ENCODE assay signal across 8 cellular contexts in genomic region chr5:108727639-108728565, GRCh38. TPM values are rescaled to one million over a fixed set of nuclear protein-coding genes. Genes with fewer than 3 reads are reported as not detected.
A peak's percentile ranks its signal among the peaks of the same experiment; 100 is the strongest.
DNase-seq lines count a peak whose midpoint lies in the region; ATAC-seq and TF ChIP-seq lines count a peak whose summit lies in the region.

No MANE protein-coding gene starts in this region.

- H3K27ac ChIP-seq in CD4-positive, CD25-positive, alpha-beta regulatory T cell (ENCODE audit: insufficient read depth, low read length, poor library complexity, severe bottlenecking) = no peak overlapping the region
- H3K27ac ChIP-seq in duodenal mucosa (ENCODE audit: low read depth, low read length) (peak overlapping the region; percentile 90), liver (ENCODE audit: low read depth in 1 of 2, low read length in 2 of 2) (peak overlapping the region; percentile 56 to 90)

- H3K4me1 Mint-ChIP-seq in CD4-positive, CD25-positive, alpha-beta regulatory T cell = peaks cover 6 to 17% (median 11%) of the 10 kb centered on the region in 4 donors

- peaks cover 57% of the 10 kb centered on the region for H3K27me3 Mint-ChIP-seq in CD4-positive, CD25-positive, alpha-beta regulatory T cell

- H3K27me3 ChIP-seq in CD4-positive, CD25-positive, alpha-beta regulatory T cell (ENCODE audit: control insufficient read depth, insufficient read depth, low read length) = peaks cover 26% of the 10 kb centered on the region
- H3K27me3 ChIP-seq in duodenal mucosa (ENCODE audit: control insufficient read depth in 1 of 2, insufficient read depth in 2 of 2, low read length in 2 of 2) = no peaks in the 10 kb centered on the region
- no peaks in the 10 kb centered on the region for H3K27me3 ChIP-seq in liver (ENCODE audit: control insufficient read depth in 4 of 4, insufficient read depth in 4 of 4, low read length in 3 of 4)

- H3K4me1 ChIP-seq in CD4-positive, CD25-positive, alpha-beta regulatory T cell (ENCODE audit: control insufficient read depth, insufficient read depth, low read length, poor library complexity, severe bottlenecking) = peaks cover 12% of the 10 kb centered on the region
- peaks cover 11 to 20% of the 10 kb centered on the region in 2 donors for H3K4me1 ChIP-seq in duodenal mucosa (ENCODE audit: control insufficient read depth in 1 of 2, insufficient read depth in 2 of 2, low read length in 2 of 2)
- peaks cover 0 to 11% (median 4%) of the 10 kb centered on the region in 4 donors for H3K4me1 ChIP-seq in liver (ENCODE audit: control insufficient read depth in 4 of 4, insufficient read depth in 4 of 4, low read length in 3 of 4)

- no peaks in the 10 kb centered on the region for H3K9me3 ChIP-seq in CD4-positive, CD25-positive, alpha-beta regulatory T cell (ENCODE audit: control insufficient read depth in 2 of 2, low read length in 2 of 2)
- H3K9me3 ChIP-seq in duodenal mucosa (ENCODE audit: control insufficient read depth in 1 of 2, low read length in 2 of 2) (no peaks in the 10 kb centered on the region), liver (ENCODE audit: control insufficient read depth in 4 of 4, low read length in 3 of 4) (no peaks in the 10 kb centered on the region)

- H3K9ac ChIP-seq in duodenal mucosa (ENCODE audit: low read depth in 1 of 2, low read length in 2 of 2) (peak overlapping the region; percentile 84 to 92), liver (ENCODE audit: low read depth in 1 of 2, low read length in 2 of 2) (peak overlapping the region; percentile 82)

- H3K4me3 ChIP-seq in CD4-positive, CD25-positive, alpha-beta regulatory T cell (ENCODE audit: low read depth, low read length) = peak overlapping the region; percentile 89
- H3K4me3 ChIP-seq in duodenal mucosa (ENCODE audit: low read depth in 1 of 2, low read length in 2 of 2) (peak overlapping the region; percentile 86 to 93), liver (ENCODE audit: low read depth in 1 of 3, low read length in 3 of 3) (peak overlapping the region; percentile 44 to 85 (median 81))

- H3K9me3 Mint-ChIP-seq in CD4-positive, CD25-positive, alpha-beta regulatory T cell = peaks cover 0 to 2% (median 0%) of the 10 kb centered on the region in 7 donors

- peak; percentile 27 to 37 (median 34) for DNase-seq in CD4-positive, CD25-positive, alpha-beta regulatory T cell
- DNase-seq in NCI-H526 treated with DMSO at 0.1 percent for 48 hours (lab: John Stamatoyannopoulos, UW) = peak; percentile 60
- peak; percentile 4 to 6 for DNase-seq in activated CD4-positive, alpha-beta T cell treated with anti-CD3 and anti-CD28 coated beads, Interleukin-2, amount 50 U/mL, for 4 hours
- DNase-seq in stimulated activated CD4-positive, alpha-beta T cell treated with anti-CD3 and anti-CD28 coated beads, Interleukin-4, amount 100 ng/mL, for 48 hours (ENCODE audit: low read depth in 2 of 2) = peak; percentile 19 to 30

- WGBS in liver = under 1% methylated on average over 61 of the region's 61 CpGs

- no peak for TF ChIP-seq CTCF in liver (IDR thresholded peaks at IDR 0.05; ENCODE audit: low read depth, low read length, missing input control)

- H3K4me3 Mint-ChIP-seq in CD4-positive, CD25-positive, alpha-beta regulatory T cell = peak overlapping the region; percentile 80 to 96 (median 84)

- H3K27ac Mint-ChIP-seq in CD4-positive, CD25-positive, alpha-beta regulatory T cell = peak overlapping the region; percentile 28 to 88 (median 28)

- H3K36me3 ChIP-seq in CD4-positive, CD25-positive, alpha-beta regulatory T cell (ENCODE audit: control insufficient read depth, insufficient read depth, low read length) = no peaks in the 10 kb centered on the region
- no peaks in the 10 kb centered on the region for H3K36me3 ChIP-seq in duodenal mucosa (ENCODE audit: control insufficient read depth in 1 of 2, insufficient read depth in 2 of 2, low read length in 2 of 2)
- H3K36me3 ChIP-seq in liver (ENCODE audit: control insufficient read depth in 4 of 4, insufficient read depth in 3 of 4, low read depth in 1 of 4, low read length in 3 of 4) = no peaks in the 10 kb centered on the region

- H3K36me3 Mint-ChIP-seq in CD4-positive, CD25-positive, alpha-beta regulatory T cell = no peaks in the 10 kb centered on the region

- TF ChIP-seq RAD21 in liver (IDR thresholded peaks at IDR 0.05) = peak; percentile 47 to 68

- ATAC-seq in CD4-positive, CD25-positive, alpha-beta regulatory T cell (ENCODE audit: low read depth in 2 of 2) = peak; percentile 70 to 78
- ATAC-seq in GM19328 (IDR thresholded peaks at IDR 0.05; ENCODE audit: unreplicated experiment) = peak; percentile 77
- ATAC-seq in HG03439 (IDR thresholded peaks at IDR 0.05; ENCODE audit: unreplicated experiment) = peak; percentile 89

TF ChIP-seq in liver, 16 proteins besides CTCF, POLR2A, EP300 and RAD21:
- TF ChIP-seq EGR1 (IDR thresholded peaks at IDR 0.05; ENCODE audit: low read depth in 2 of 2) = peak; percentile 7 to 25
- TF ChIP-seq, protein P1, sequence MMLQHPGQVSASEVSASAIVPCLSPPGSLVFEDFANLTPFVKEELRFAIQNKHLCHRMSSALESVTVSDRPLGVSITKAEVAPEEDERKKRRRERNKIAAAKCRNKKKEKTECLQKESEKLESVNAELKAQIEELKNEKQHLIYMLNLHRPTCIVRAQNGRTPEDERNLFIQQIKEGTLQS (IDR thresholded peaks at IDR 0.05) = no peak
- TF ChIP-seq TAF1 (conservative IDR thresholded peaks at IDR 0.05) = peak; percentile 88
- peak; percentile 75 for TF ChIP-seq YY1 (IDR thresholded peaks at IDR 0.05)
- peak; percentile 74 for TF ChIP-seq SP1 (IDR thresholded peaks at IDR 0.05)
- no peak for TF ChIP-seq NR2F2 (IDR thresholded peaks at IDR 0.05)
- no peak for TF ChIP-seq HNF4G (IDR thresholded peaks at IDR 0.05)
- peak; percentile 22 to 44 for TF ChIP-seq HNF4A (conservative IDR thresholded peaks at IDR 0.05)
- peak in 1 of 2 donors; percentile 43 for TF ChIP-seq GABPA (IDR thresholded peaks at IDR 0.05 in 1 of 2, conservative IDR thresholded peaks at IDR 0.05 in 1 of 2)
- TF ChIP-seq, protein P2, sequence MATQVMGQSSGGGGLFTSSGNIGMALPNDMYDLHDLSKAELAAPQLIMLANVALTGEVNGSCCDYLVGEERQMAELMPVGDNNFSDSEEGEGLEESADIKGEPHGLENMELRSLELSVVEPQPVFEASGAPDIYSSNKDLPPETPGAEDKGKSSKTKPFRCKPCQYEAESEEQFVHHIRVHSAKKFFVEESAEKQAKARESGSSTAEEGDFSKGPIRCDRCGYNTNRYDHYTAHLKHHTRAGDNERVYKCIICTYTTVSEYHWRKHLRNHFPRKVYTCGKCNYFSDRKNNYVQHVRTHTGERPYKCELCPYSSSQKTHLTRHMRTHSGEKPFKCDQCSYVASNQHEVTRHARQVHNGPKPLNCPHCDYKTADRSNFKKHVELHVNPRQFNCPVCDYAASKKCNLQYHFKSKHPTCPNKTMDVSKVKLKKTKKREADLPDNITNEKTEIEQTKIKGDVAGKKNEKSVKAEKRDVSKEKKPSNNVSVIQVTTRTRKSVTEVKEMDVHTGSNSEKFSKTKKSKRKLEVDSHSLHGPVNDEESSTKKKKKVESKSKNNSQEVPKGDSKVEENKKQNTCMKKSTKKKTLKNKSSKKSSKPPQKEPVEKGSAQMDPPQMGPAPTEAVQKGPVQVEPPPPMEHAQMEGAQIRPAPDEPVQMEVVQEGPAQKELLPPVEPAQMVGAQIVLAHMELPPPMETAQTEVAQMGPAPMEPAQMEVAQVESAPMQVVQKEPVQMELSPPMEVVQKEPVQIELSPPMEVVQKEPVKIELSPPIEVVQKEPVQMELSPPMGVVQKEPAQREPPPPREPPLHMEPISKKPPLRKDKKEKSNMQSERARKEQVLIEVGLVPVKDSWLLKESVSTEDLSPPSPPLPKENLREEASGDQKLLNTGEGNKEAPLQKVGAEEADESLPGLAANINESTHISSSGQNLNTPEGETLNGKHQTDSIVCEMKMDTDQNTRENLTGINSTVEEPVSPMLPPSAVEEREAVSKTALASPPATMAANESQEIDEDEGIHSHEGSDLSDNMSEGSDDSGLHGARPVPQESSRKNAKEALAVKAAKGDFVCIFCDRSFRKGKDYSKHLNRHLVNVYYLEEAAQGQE (IDR thresholded peaks at IDR 0.05) = peak; percentile 88
- TF ChIP-seq RXRA (IDR thresholded peaks at IDR 0.05) = peak in 1 of 2 donors; percentile 22
- TF ChIP-seq, protein P3, sequence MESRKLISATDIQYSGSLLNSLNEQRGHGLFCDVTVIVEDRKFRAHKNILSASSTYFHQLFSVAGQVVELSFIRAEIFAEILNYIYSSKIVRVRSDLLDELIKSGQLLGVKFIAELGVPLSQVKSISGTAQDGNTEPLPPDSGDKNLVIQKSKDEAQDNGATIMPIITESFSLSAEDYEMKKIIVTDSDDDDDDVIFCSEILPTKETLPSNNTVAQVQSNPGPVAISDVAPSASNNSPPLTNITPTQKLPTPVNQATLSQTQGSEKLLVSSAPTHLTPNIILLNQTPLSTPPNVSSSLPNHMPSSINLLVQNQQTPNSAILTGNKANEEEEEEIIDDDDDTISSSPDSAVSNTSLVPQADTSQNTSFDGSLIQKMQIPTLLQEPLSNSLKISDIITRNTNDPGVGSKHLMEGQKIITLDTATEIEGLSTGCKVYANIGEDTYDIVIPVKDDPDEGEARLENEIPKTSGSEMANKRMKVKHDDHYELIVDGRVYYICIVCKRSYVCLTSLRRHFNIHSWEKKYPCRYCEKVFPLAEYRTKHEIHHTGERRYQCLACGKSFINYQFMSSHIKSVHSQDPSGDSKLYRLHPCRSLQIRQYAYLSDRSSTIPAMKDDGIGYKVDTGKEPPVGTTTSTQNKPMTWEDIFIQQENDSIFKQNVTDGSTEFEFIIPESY (IDR thresholded peaks at IDR 0.05) = peak; percentile 15

RNA-seq across cellular contexts. Expression of gene FER, which starts 19.8 kb away (rescaled TPM):
- 12.0 TPM for total RNA-seq in CD4-positive, CD25-positive, alpha-beta regulatory T cell
- 10 to 100 TPM in 1 of 4 donors, 1 to 10 TPM in 3; 3.9 to 11.4 (median 5.8) TPM for polyA plus RNA-seq in CD4-positive, CD25-positive, alpha-beta regulatory T cell
- 1 to 10 TPM; 4.8 to 9.8 TPM for total RNA-seq in liver
- 1 to 10 TPM in 1 of 2 donors, under 1 TPM in 1; 0.83 to 6.9 TPM for polyA plus RNA-seq in liver

Comparison
In these comparisons a context has a peak if more than half of its experiments do, and no peak if none do; other contexts are left out.
1. DNase-seq: peak in every context shown above with its lines; median percentile 60 in NCI-H526 treated with DMSO at 0.1 percent for 48 hours; 34 in CD4-positive, CD25-positive, alpha-beta regulatory T cell; 24 in stimulated activated CD4-positive, alpha-beta T cell treated with anti-CD3 and anti-CD28 coated beads, Interleukin-4, amount 100 ng/mL, for 48 hours; 5 in activated CD4-positive, alpha-beta T cell treated with anti-CD3 and anti-CD28 coated beads, Interleukin-2, amount 50 U/mL, for 4 hours.